Comparison of ENCODE assay signal across 26 cellular contexts in genomic region chr5:23675456-23675855, GRCh38.
"Had no signal": no experiment of that assay in that cellular context is flagged by ENCODE, and none has a peak within 500 bp of the region (broad histone marks: within the 10 kb centered on the region; RNA-seq: fewer than 3 reads in every experiment).

No MANE protein-coding gene starts in this region.

- H3K27me3 Mint-ChIP-seq: activated naive CD8-positive, alpha-beta T cell treated with anti-CD3 and anti-CD28 coated beads for 36 hours; progenitor cell of endocrine pancreas had no signal

- ATAC-seq: activated T-cell treated with anti-CD3 and anti-CD28 coated beads, Interleukin-2, amount 50 U/mL, for 4 hours; left lobe of liver; natural killer cell; WTC11 had no signal

- H3K9me3 ChIP-seq: sigmoid colon, testis, uterus had no signal

- H3K27ac ChIP-seq: sigmoid colon, testis, uterus had no signal

- H3K4me3 Mint-ChIP-seq: activated naive CD8-positive, alpha-beta T cell treated with anti-CD3 and anti-CD28 coated beads for 36 hours; activated T-cell treated with anti-CD3 and anti-CD28 coated beads, Interleukin-2, amount 50 U/mL, for 4 hours; mesothelial cell of epicardium; natural killer cell; WTC11 had no signal

- H3K36me3 Mint-ChIP-seq: activated naive CD8-positive, alpha-beta T cell treated with anti-CD3 and anti-CD28 coated beads for 36 hours; mesothelial cell of epicardium; natural killer cell had no signal

- DNase-seq: activated CD4-positive, alpha-beta T cell treated with anti-CD3 and anti-CD28 coated beads for 4 hours; activated CD4-positive, alpha-beta T cell treated with anti-CD3 and anti-CD28 coated beads, Interleukin-2, amount 50 U/mL, for 48 hours; activated CD8-positive, alpha-beta memory T cell treated with anti-CD3 and anti-CD28 coated beads, Interleukin-2, amount 50 U/mL, for 48 hours; activated naive CD4-positive, alpha-beta T cell treated with Interleukin-2 at 50 U/mL for 16 hours; activated naive CD8-positive, alpha-beta T cell treated with anti-CD3 and anti-CD28 coated beads for 36 hours; activated T-cell treated with anti-CD3 and anti-CD28 coated beads, Interleukin-2, amount 50 U/mL, for 4 hours; central memory CD4-positive, alpha-beta T cell; dermis blood vessel endothelial cell; effector CD8-positive, alpha-beta T cell; erythroblast; foreskin fibroblast; natural killer cell; retina; sigmoid colon; stimulated activated CD4-positive, alpha-beta T cell treated with anti-CD3 and anti-CD28 coated beads, Interleukin-2, amount 100 ng/mL, for 48 hours; stimulated activated CD8-positive, alpha-beta memory T cell treated with anti-CD3 and anti-CD28 coated beads, Interleukin-4, amount 100 ng/mL, for 48 hours; stimulated activated naive CD4-positive, alpha-beta T cell; testis; trophoblast cell; uterus had no signal

- H3K4me1 ChIP-seq: sigmoid colon, testis, uterus had no signal

- H3K36me3 ChIP-seq: sigmoid colon, uterus had no signal

- H3K27ac Mint-ChIP-seq: activated naive CD8-positive, alpha-beta T cell treated with anti-CD3 and anti-CD28 coated beads for 36 hours; activated T-helper 2 cell treated with anti-CD3 and anti-CD28 coated beads, Interferon-gamma antibody, Interleukin-2, Interleukin-4, amounts not matched to agents 10 μg/mL and 5 μg/mL and 100 μg/mL, durations not matched to agents 14 hours and 24 hours and 36 hours; mesothelial cell of epicardium; natural killer cell; progenitor cell of endocrine pancreas; WTC11 had no signal

- H3K4me3 ChIP-seq: sigmoid colon, testis, uterus had no signal

- H3K4me1 Mint-ChIP-seq: activated naive CD8-positive, alpha-beta T cell treated with anti-CD3 and anti-CD28 coated beads for 36 hours; natural killer cell; WTC11 had no signal

- FAIRE-seq: astrocyte had no signal

- H3K27me3 ChIP-seq: sigmoid colon, testis, uterus had no signal
